ENCODE assay signal across 1 cellular context in genomic region chr11:45090607-45091006, GRCh38.
TF ChIP-seq lines count a peak whose summit lies in the region.

No MANE protein-coding gene starts in this region.

TF ChIP-seq in H1, 55 proteins besides CTCF, POLR2A, EP300 and RAD21:
- TF ChIP-seq ZNF274 (IDR thresholded peaks at IDR 0.05; ENCODE audit: borderline replicate concordance, extremely low read depth, low read length) (no peak), HDAC2 (IDR thresholded peaks at IDR 0.05; ENCODE audit: borderline replicate concordance in 1 of 2, low read depth in 2 of 2, low read length in 2 of 2) (no peak), POLR2AphosphoS5 (IDR thresholded peaks at IDR 0.05; ENCODE audit: low read depth, low read length) (no peak), SRF (IDR thresholded peaks at IDR 0.05; ENCODE audit: low read depth, low read length) (no peak), CBX8 (IDR thresholded peaks at IDR 0.05; ENCODE audit: borderline replicate concordance, low read depth, low read length) (no peak), MAX (IDR thresholded peaks at IDR 0.05) (no peak), CTBP2 (IDR thresholded peaks at IDR 0.05; ENCODE audit: borderline replicate concordance, insufficient read depth, insufficient read length, low read length) (no peak), BACH1 (IDR thresholded peaks at IDR 0.05; ENCODE audit: low read length) (no peak), JUND (IDR thresholded peaks at IDR 0.05; ENCODE audit: low read length) (no peak), CBX5 (IDR thresholded peaks at IDR 0.05; ENCODE audit: low read depth, low read length) (no peak), FOSL1 (IDR thresholded peaks at IDR 0.05; ENCODE audit: insufficient read depth, low read depth, low read length) (no peak), SP4 (IDR thresholded peaks at IDR 0.05; ENCODE audit: low read length) (no peak), RFX5 (IDR thresholded peaks at IDR 0.05; ENCODE audit: borderline replicate concordance, low read depth, low read length) (no peak), GTF2F1 (IDR thresholded peaks at IDR 0.05; ENCODE audit: borderline replicate concordance, low read depth, low read length) (no peak), TEAD4 (IDR thresholded peaks at IDR 0.05; ENCODE audit: low read depth, low read length) (no peak), E2F6 (IDR thresholded peaks at IDR 0.05) (no peak), RXRA (IDR thresholded peaks at IDR 0.05; ENCODE audit: insufficient read depth, low read depth, low read length) (no peak), GABPA (IDR thresholded peaks at IDR 0.05; ENCODE audit: borderline replicate concordance, insufficient read depth, low read length) (no peak), YY1 (IDR thresholded peaks at IDR 0.05; ENCODE audit: low read depth, low read length) (no peak)
- TF ChIP-seq, protein P1, sequence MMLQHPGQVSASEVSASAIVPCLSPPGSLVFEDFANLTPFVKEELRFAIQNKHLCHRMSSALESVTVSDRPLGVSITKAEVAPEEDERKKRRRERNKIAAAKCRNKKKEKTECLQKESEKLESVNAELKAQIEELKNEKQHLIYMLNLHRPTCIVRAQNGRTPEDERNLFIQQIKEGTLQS (IDR thresholded peaks at IDR 0.05; ENCODE audit: insufficient read depth, low read depth, low read length): no peak
